ENCODE assay signal across 9 cellular contexts in the genomic region with DNA sequence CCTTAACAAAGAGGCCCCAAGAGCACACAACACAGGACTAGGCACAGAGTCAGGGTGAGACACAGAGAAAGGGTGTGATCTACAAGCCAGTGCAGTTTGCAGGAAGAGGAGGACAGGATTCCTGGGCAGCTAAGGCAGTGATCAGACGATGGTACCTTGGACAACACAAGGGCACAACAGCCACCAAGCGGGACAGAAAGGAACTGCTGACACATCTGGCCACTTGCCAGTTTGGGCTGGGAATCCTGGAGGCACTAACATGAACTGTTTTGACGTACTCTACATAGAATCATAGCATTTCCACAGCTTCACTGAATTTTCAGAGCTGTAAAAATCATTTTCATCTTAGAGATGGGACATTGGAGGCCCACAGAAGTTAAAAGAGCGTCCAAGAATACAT.
DNase-seq lines count a peak whose midpoint lies in the region; FAIRE-seq and TF ChIP-seq lines count a peak whose summit lies in the region.
"Had no signal": no experiment of that assay in that cellular context is flagged by ENCODE, and none has a peak within 500 bp of the region (broad histone marks: within the 10 kb centered on the region; RNA-seq: fewer than 3 reads in every experiment).

No MANE protein-coding gene starts in this region.

- TF ChIP-seq CTCF in H1 (IDR thresholded peaks at IDR 0.05; ENCODE audit: control extremely low read depth in 1 of 3, insufficient read depth in 1 of 3, low read depth in 1 of 3, low read length in 3 of 3) (peak; percentile 27 to 55 (median 50)), ovary (IDR thresholded peaks at IDR 0.05) (no peak)

- no peak overlapping the region for H2AK5ac ChIP-seq in H1 (ENCODE audit: low read depth, low read length)

- no peak for TF ChIP-seq POLR2A in H1 (IDR thresholded peaks at IDR 0.05; ENCODE audit: control extremely low read depth in 1 of 2, low read depth in 2 of 2, low read length in 2 of 2)
- no peak for TF ChIP-seq POLR2A in ovary (IDR thresholded peaks at IDR 0.05)

- H3K36me3 ChIP-seq in H1 (ENCODE audit: control insufficient read depth in 2 of 4, insufficient read depth in 4 of 4, low read length in 3 of 4) (no peaks in the 10 kb centered on the region), ovary (no peaks in the 10 kb centered on the region)
- H3K36me3 ChIP-seq: neutrophil had no signal

- H3K4me1 ChIP-seq in H1 (replicated peaks in 1 of 4; ENCODE audit: control insufficient read depth in 3 of 4, insufficient read depth in 4 of 4, low read length in 3 of 4) (no peaks in the 10 kb centered on the region), ovary (ENCODE audit: insufficient read depth) (no peaks in the 10 kb centered on the region)

- no peak overlapping the region for H2BK15ac ChIP-seq in H1 (ENCODE audit: low read length)

- H3K9me3 ChIP-seq in H1 (ENCODE audit: insufficient read depth in 2 of 2, low read depth in 1 of 2, low read length in 1 of 2) (no peaks in the 10 kb centered on the region), ovary (no peaks in the 10 kb centered on the region)
- H3K9me3 ChIP-seq: neutrophil had no signal

- H3K79me2 ChIP-seq in H1 (ENCODE audit: control insufficient read depth in 1 of 2, insufficient read depth in 2 of 2, low read length in 2 of 2): no peaks in the 10 kb centered on the region

- H3K27me3 ChIP-seq in H1 (replicated peaks in 1 of 4; ENCODE audit: control insufficient read depth in 3 of 4, extremely low read depth in 1 of 4, insufficient read depth in 3 of 4, low read length in 3 of 4): no peaks in the 10 kb centered on the region
- no peaks in the 10 kb centered on the region for H3K27me3 ChIP-seq in ovary
- H3K27me3 ChIP-seq: neutrophil had no signal

- H2BK12ac ChIP-seq in H1 (ENCODE audit: low read depth, low read length): no peak overlapping the region

- no peak overlapping the region for H3K23ac ChIP-seq in H1 (ENCODE audit: insufficient read length)

- H2AFZ ChIP-seq in H1 (ENCODE audit: low read length): no peak overlapping the region

- WGBS in H1 (ENCODE audit: extremely low coverage in 1 of 2, insufficient coverage in 1 of 2, insufficient read length in 1 of 2, insufficient replicate concordance in 2 of 2, low coverage in 1 of 2, low lambda C conversion rate in 2 of 2, missing lambda C conversion rate in 1 of 2), 2 experiments: 77% methylated on average over 4 of the region's 4 CpGs; no CpG with 5 or more reads in 1 of the 2 experiments
- 65 to 75% (median 71%) methylated on average over 4 of the region's 4 CpGs for WGBS in ovary, 3 donors

- H3K18ac ChIP-seq in H1 (ENCODE audit: extremely low read depth, low read length): no peak overlapping the region

- no peak for FAIRE-seq in H1 (lab: Jason Lieb, UNC)

- peak; percentile 33 to 50; a peak in 3 of 4 replicates for TF ChIP-seq RAD21 in H1 (IDR thresholded peaks at IDR 0.05 in 1 of 2, conservative IDR thresholded peaks at IDR 0.05 in 1 of 2; ENCODE audit: low read depth in 2 of 2, low read length in 2 of 2)

- no peaks in the 10 kb centered on the region for H3K23me2 ChIP-seq in H1 (ENCODE audit: low read depth, low read length)

- H4K91ac ChIP-seq in H1 (replicated peaks; ENCODE audit: insufficient read length, low read length): no peak overlapping the region

- TF ChIP-seq EP300 in H1 (IDR thresholded peaks at IDR 0.05; ENCODE audit: borderline replicate concordance in 1 of 2, low read depth in 2 of 2, low read length in 2 of 2) (no peak), ovary (IDR thresholded peaks at IDR 0.05) (no peak)

- POLR2A ChIA-PET in H1 (lab: Charles Lee; ENCODE audit: partially characterized antibody): no interaction called here

- intact Hi-C loops in ovary (cut with DNase I): no loop called here

- DNase-seq in activated CD4-positive, alpha-beta T cell treated with anti-CD3 and anti-CD28 coated beads, Interleukin-2, amount 50 U/mL, for 48 hours: peak; percentile 2 to 6
- DNase-seq in activated CD4-positive, alpha-beta T cell treated with anti-CD3 and anti-CD28 coated beads for 1 hour: no peak
- DNase-seq in MV-4-11 (lab: John Stamatoyannopoulos, UW) (peak; percentile 66), H1 (ENCODE audit: low read depth in 1 of 2, low spot score in 2 of 2) (no peak), pons (ENCODE audit: low spot score) (peak; percentile 19), NK-92 (lab: John Stamatoyannopoulos, UW; ENCODE audit: unreplicated experiment) (no peak), cerebellum (ENCODE audit: low spot score) (no peak), ovary (no peak)

- H4K8ac ChIP-seq in H1 (ENCODE audit: extremely low read depth, insufficient read depth, low read length): peak overlapping the region; percentile 22; the same call in 1 of the 2 replicates

- no peak overlapping the region for H2BK20ac ChIP-seq in H1 (ENCODE audit: low read length)

- no peak overlapping the region for H3K4ac ChIP-seq in H1 (replicated peaks; ENCODE audit: insufficient read length, low read depth, low read length)

- no peaks in the 10 kb centered on the region for H4K20me1 ChIP-seq in H1 (replicated peaks in 1 of 2; ENCODE audit: control insufficient read depth in 1 of 2, insufficient read depth in 2 of 2, low read length in 2 of 2)

- no peak overlapping the region for H3K14ac ChIP-seq in H1 (ENCODE audit: insufficient read length)

- H3K4me3 ChIP-seq in H1 (ENCODE audit: extremely low read depth in 1 of 4, insufficient read depth in 2 of 4, low read depth in 3 of 4, low read length in 4 of 4) (no peak overlapping the region), ovary (no peak overlapping the region)

- H3K56ac ChIP-seq in H1 (replicated peaks; ENCODE audit: insufficient read length, low read depth, low read length): no peak overlapping the region

- H3K79me1 ChIP-seq in H1 (ENCODE audit: low read depth, low read length): no peaks in the 10 kb centered on the region

- CTCF ChIA-PET in H1 (lab: Charles Lee; ENCODE audit: partially characterized antibody): interaction anchor here (1.1 to 4.4 kb wide), 2 partner anchors 12 to 131 kb away, joined by 3 to 18 read pairs; no protein-coding TSS in a partner anchor

- H4K5ac ChIP-seq in H1 (ENCODE audit: insufficient read length, low read depth, low read length): no peak overlapping the region

- no peak overlapping the region for H3K4me2 ChIP-seq in H1 (ENCODE audit: insufficient read depth in 1 of 2, low read depth in 2 of 2, low read length in 2 of 2)

- no peak overlapping the region for H3K9ac ChIP-seq in H1 (replicated peaks in 1 of 4; ENCODE audit: extremely low read depth in 1 of 4, low read depth in 3 of 4, low read length in 3 of 4)

- no peak overlapping the region for H2BK120ac ChIP-seq in H1 (replicated peaks; ENCODE audit: low read depth, low read length)

- H2BK5ac ChIP-seq in H1 (ENCODE audit: low read depth, low read length): no peak overlapping the region

- no peak overlapping the region for H3K27ac ChIP-seq in H1 (ENCODE audit: low read depth, low read length)
- H3K27ac ChIP-seq in ovary: no peak overlapping the region
- H3K27ac ChIP-seq: neutrophil had no signal

TF ChIP-seq in H1, 55 proteins besides CTCF, POLR2A, EP300 and RAD21:
- TF ChIP-seq, protein P1, sequence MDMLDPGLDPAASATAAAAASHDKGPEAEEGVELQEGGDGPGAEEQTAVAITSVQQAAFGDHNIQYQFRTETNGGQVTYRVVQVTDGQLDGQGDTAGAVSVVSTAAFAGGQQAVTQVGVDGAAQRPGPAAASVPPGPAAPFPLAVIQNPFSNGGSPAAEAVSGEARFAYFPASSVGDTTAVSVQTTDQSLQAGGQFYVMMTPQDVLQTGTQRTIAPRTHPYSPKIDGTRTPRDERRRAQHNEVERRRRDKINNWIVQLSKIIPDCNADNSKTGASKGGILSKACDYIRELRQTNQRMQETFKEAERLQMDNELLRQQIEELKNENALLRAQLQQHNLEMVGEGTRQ (IDR thresholded peaks at IDR 0.05; ENCODE audit: low read length): no peak
- TF ChIP-seq BRCA1 (IDR thresholded peaks at IDR 0.05; ENCODE audit: low read depth, low read length) (no peak), SIRT6 (IDR thresholded peaks at IDR 0.05; ENCODE audit: low read length) (no peak), YY1 (IDR thresholded peaks at IDR 0.05; ENCODE audit: low read depth, low read length) (no peak), CBX8 (IDR thresholded peaks at IDR 0.05; ENCODE audit: borderline replicate concordance, low read depth, low read length) (no peak), CBX5 (IDR thresholded peaks at IDR 0.05; ENCODE audit: low read depth, low read length) (no peak), NRF1 (IDR thresholded peaks at IDR 0.05; ENCODE audit: low read depth, low read length) (no peak), JUN (IDR thresholded peaks at IDR 0.05; ENCODE audit: low read depth, low read length) (no peak), BCL11A (IDR thresholded peaks at IDR 0.05; ENCODE audit: low read depth in 2 of 2, low read length in 2 of 2) (no peak), CEBPB (IDR thresholded peaks at IDR 0.05; ENCODE audit: low read depth, low read length) (no peak), NANOG (IDR thresholded peaks at IDR 0.05; ENCODE audit: insufficient read depth, low read depth, low read length, poor library complexity, severe bottlenecking) (no peak)
TF ChIP-seq in H1: peak in this region for 0.

Comparison
In these comparisons a context has a peak if more than half of its experiments do, and no peak if none do; other contexts are left out.
1. DNase-seq: peak in activated CD4-positive, alpha-beta T cell treated with anti-CD3 and anti-CD28 coated beads, Interleukin-2, amount 50 U/mL, for 48 hours (2 of 2), MV-4-11 (single experiment) and pons (single experiment); none in activated CD4-positive, alpha-beta T cell treated with anti-CD3 and anti-CD28 coated beads for 1 hour (single experiment), H1 (0 of 2), NK-92 (single experiment), cerebellum (single experiment) and ovary (0 of 5).
2. CTCF ChIP-seq: peak in H1 (3 of 3); none in ovary (0 of 3).